ENCODE assay signal across 2 cellular contexts in the genomic region with DNA sequence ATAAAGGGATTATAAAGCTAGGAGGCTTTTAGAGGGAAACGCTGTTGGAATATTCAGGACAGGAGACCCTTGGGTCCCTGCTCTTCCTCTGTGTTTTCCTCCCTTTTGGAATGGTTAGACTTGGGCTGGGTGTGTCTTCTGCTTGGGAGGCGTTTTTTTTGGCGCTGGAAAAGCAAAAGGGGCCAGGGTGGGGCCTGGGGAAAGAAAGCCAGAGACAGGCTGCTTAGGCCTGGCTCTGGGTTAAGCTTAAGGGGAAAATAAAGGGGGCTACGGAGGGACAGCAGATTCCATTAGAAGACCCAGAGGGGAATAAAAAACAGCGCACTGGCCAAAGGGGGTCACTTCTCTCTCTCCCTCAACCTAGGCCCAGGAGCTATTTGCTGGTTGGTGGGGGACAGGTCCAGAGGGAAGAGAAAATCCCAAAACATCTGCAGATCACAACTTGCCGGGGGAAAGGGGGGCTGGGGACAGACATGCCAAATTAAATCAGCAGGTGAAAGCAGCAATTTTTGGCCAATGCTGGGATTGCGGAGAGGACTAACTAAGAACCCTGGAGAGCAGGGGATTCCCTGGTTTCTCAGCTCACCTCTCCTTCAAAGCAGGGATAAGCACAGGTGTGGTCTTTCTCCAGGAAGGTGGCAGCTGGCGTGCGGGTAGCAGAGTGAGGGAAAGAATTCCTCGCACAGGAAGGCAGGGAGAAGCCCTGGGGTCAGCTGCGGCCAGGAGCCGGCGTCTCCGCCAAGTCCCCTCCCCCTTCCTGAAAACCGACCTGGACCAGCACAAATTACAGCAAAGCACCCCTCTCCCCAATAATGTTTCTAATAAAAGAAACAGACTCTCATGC.
TF ChIP-seq lines count a peak whose summit lies in the region.

No MANE protein-coding gene starts in this region.

TF ChIP-seq in A549, 52 proteins besides CTCF, POLR2A, EP300 and RAD21 (continued from another document):
- TF ChIP-seq, protein P1, sequence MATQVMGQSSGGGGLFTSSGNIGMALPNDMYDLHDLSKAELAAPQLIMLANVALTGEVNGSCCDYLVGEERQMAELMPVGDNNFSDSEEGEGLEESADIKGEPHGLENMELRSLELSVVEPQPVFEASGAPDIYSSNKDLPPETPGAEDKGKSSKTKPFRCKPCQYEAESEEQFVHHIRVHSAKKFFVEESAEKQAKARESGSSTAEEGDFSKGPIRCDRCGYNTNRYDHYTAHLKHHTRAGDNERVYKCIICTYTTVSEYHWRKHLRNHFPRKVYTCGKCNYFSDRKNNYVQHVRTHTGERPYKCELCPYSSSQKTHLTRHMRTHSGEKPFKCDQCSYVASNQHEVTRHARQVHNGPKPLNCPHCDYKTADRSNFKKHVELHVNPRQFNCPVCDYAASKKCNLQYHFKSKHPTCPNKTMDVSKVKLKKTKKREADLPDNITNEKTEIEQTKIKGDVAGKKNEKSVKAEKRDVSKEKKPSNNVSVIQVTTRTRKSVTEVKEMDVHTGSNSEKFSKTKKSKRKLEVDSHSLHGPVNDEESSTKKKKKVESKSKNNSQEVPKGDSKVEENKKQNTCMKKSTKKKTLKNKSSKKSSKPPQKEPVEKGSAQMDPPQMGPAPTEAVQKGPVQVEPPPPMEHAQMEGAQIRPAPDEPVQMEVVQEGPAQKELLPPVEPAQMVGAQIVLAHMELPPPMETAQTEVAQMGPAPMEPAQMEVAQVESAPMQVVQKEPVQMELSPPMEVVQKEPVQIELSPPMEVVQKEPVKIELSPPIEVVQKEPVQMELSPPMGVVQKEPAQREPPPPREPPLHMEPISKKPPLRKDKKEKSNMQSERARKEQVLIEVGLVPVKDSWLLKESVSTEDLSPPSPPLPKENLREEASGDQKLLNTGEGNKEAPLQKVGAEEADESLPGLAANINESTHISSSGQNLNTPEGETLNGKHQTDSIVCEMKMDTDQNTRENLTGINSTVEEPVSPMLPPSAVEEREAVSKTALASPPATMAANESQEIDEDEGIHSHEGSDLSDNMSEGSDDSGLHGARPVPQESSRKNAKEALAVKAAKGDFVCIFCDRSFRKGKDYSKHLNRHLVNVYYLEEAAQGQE (IDR thresholded peaks at IDR 0.05), result no peak
- TF ChIP-seq RARB (CRISPR knock-in tag; IDR thresholded peaks at IDR 0.05), result no peak
- TF ChIP-seq PHF8 (IDR thresholded peaks at IDR 0.05; ENCODE audit: borderline replicate concordance, low read depth), result no peak
- TF ChIP-seq RNF2 (IDR thresholded peaks at IDR 0.05; ENCODE audit: borderline replicate concordance, low read depth), result no peak
- TF ChIP-seq, protein P2, sequence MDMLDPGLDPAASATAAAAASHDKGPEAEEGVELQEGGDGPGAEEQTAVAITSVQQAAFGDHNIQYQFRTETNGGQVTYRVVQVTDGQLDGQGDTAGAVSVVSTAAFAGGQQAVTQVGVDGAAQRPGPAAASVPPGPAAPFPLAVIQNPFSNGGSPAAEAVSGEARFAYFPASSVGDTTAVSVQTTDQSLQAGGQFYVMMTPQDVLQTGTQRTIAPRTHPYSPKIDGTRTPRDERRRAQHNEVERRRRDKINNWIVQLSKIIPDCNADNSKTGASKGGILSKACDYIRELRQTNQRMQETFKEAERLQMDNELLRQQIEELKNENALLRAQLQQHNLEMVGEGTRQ (IDR thresholded peaks at IDR 0.05), result no peak
- TF ChIP-seq ZNF302 (CRISPR knock-in tag; IDR thresholded peaks at IDR 0.05), result no peak
- no peak for TF ChIP-seq FOSB (CRISPR knock-in tag; IDR thresholded peaks at IDR 0.05)
- TF ChIP-seq, protein P3, sequence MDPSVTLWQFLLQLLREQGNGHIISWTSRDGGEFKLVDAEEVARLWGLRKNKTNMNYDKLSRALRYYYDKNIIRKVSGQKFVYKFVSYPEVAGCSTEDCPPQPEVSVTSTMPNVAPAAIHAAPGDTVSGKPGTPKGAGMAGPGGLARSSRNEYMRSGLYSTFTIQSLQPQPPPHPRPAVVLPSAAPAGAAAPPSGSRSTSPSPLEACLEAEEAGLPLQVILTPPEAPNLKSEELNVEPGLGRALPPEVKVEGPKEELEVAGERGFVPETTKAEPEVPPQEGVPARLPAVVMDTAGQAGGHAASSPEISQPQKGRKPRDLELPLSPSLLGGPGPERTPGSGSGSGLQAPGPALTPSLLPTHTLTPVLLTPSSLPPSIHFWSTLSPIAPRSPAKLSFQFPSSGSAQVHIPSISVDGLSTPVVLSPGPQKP (IDR thresholded peaks at IDR 0.05; ENCODE audit: low read depth, low read length), result no peak
- no peak for TF ChIP-seq HOXB13 (CRISPR knock-in tag; IDR thresholded peaks at IDR 0.05; ENCODE audit: low read depth)

TF ChIP-seq in HEK293, 187 proteins besides CTCF, POLR2A, EP300 and RAD21 (continued from another document and continues in another):
- TF ChIP-seq, protein P4, sequence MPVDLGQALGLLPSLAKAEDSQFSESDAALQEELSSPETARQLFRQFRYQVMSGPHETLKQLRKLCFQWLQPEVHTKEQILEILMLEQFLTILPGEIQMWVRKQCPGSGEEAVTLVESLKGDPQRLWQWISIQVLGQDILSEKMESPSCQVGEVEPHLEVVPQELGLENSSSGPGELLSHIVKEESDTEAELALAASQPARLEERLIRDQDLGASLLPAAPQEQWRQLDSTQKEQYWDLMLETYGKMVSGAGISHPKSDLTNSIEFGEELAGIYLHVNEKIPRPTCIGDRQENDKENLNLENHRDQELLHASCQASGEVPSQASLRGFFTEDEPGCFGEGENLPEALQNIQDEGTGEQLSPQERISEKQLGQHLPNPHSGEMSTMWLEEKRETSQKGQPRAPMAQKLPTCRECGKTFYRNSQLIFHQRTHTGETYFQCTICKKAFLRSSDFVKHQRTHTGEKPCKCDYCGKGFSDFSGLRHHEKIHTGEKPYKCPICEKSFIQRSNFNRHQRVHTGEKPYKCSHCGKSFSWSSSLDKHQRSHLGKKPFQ (tag by site-specific recombination; IDR thresholded peaks at IDR 0.05), result no peak
- TF ChIP-seq ZNF837 (tag by site-specific recombination; IDR thresholded peaks at IDR 0.05) (no peak), GLIS1 (tag by site-specific recombination; IDR thresholded peaks at IDR 0.05) (peak; percentile 7; the same call in 1 of the 2 replicates), ZBTB21 (tag by site-specific recombination; IDR thresholded peaks at IDR 0.05) (no peak), TCF7L2 (IDR thresholded peaks at IDR 0.05; ENCODE audit: borderline replicate concordance, low read depth, low read length) (no peak), ZNF10 (tag by site-specific recombination; IDR thresholded peaks at IDR 0.05) (peak; percentile 52; the same call in 1 of the 2 replicates), IKZF3 (tag by site-specific recombination; IDR thresholded peaks at IDR 0.05) (peak; percentile 41; the same call in 1 of the 2 replicates), ZNF621 (tag by site-specific recombination; IDR thresholded peaks at IDR 0.05) (no peak), ZBTB7A (tag by site-specific recombination; IDR thresholded peaks at IDR 0.05; ENCODE audit: low read depth) (no peak), ZNF394 (tag by site-specific recombination; IDR thresholded peaks at IDR 0.05; ENCODE audit: borderline replicate concordance) (0 out of 2 replicates have a peak, but pooled peaks have one; percentile 27), ZBTB1 (tag by site-specific recombination; IDR thresholded peaks at IDR 0.05) (no peak), ZNF510 (tag by site-specific recombination; IDR thresholded peaks at IDR 0.05; ENCODE audit: insufficient replicate concordance) (no peak), KLF1 (tag by site-specific recombination; IDR thresholded peaks at IDR 0.05) (no peak), ZNF19 (tag by site-specific recombination; IDR thresholded peaks at IDR 0.05; ENCODE audit: low read depth) (no peak), RBAK (tag by site-specific recombination; IDR thresholded peaks at IDR 0.05) (no peak), ZBTB20 (tag by site-specific recombination; IDR thresholded peaks at IDR 0.05) (no peak), ZNF341 (tag by site-specific recombination; IDR thresholded peaks at IDR 0.05; ENCODE audit: low read depth) (no peak; the same call in 1 of the 2 replicates), GLIS2 (tag by site-specific recombination; IDR thresholded peaks at IDR 0.05) (no peak), ZBTB48 (tag by site-specific recombination; IDR thresholded peaks at IDR 0.05) (no peak), KLF16 (tag by site-specific recombination; IDR thresholded peaks at IDR 0.05) (no peak), ZNF747 (tag by site-specific recombination; IDR thresholded peaks at IDR 0.05) (no peak), ZFHX2 (tag by site-specific recombination; conservative IDR thresholded peaks at IDR 0.05) (no peak), ZNF311 (tag by site-specific recombination; IDR thresholded peaks at IDR 0.05; ENCODE audit: borderline replicate concordance) (no peak), MEIS1 (CRISPR knock-in tag; IDR thresholded peaks at IDR 0.05; ENCODE audit: borderline replicate concordance) (no peak)
- TF ChIP-seq, protein P5, sequence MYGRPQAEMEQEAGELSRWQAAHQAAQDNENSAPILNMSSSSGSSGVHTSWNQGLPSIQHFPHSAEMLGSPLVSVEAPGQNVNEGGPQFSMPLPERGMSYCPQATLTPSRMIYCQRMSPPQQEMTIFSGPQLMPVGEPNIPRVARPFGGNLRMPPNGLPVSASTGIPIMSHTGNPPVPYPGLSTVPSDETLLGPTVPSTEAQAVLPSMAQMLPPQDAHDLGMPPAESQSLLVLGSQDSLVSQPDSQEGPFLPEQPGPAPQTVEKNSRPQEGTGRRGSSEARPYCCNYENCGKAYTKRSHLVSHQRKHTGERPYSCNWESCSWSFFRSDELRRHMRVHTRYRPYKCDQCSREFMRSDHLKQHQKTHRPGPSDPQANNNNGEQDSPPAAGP (tag by site-specific recombination; IDR thresholded peaks at IDR 0.05), result no peak
- TF ChIP-seq, protein P6, sequence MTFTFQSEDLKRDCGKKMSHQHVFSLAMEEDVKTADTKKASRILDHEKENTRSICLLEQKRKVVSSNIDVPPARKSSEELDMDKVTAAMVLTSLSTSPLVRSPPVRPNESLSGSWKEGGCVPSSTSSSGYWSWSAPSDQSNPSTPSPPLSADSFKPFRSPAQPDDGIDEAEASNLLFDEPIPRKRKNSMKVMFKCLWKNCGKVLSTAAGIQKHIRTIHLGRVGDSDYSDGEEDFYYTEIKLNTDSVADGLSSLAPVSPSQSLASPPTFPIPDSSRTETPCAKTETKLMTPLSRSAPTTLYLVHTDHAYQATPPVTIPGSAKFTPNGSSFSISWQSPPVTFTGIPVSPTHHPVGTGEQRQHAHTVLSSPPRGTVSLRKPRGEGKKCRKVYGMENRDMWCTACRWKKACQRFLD (tag by site-specific recombination; IDR thresholded peaks at IDR 0.05), result no peak
- TF ChIP-seq, protein P7, sequence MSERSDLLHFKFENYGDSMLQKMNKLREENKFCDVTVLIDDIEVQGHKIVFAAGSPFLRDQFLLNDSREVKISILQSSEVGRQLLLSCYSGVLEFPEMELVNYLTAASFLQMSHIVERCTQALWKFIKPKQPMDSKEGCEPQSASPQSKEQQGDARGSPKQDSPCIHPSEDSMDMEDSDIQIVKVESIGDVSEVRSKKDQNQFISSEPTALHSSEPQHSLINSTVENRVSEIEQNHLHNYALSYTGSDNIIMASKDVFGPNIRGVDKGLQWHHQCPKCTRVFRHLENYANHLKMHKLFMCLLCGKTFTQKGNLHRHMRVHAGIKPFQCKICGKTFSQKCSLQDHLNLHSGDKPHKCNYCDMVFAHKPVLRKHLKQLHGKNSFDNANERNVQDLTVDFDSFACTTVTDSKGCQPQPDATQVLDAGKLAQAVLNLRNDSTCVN (tag by site-specific recombination; optimal IDR thresholded peaks at IDR 0.05), result no peak
- TF ChIP-seq, protein P8, sequence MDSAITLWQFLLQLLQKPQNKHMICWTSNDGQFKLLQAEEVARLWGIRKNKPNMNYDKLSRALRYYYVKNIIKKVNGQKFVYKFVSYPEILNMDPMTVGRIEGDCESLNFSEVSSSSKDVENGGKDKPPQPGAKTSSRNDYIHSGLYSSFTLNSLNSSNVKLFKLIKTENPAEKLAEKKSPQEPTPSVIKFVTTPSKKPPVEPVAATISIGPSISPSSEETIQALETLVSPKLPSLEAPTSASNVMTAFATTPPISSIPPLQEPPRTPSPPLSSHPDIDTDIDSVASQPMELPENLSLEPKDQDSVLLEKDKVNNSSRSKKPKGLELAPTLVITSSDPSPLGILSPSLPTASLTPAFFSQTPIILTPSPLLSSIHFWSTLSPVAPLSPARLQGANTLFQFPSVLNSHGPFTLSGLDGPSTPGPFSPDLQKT (IDR thresholded peaks at IDR 0.05; ENCODE audit: borderline replicate concordance, low read depth, low read length), result no peak
- TF ChIP-seq, protein P9, sequence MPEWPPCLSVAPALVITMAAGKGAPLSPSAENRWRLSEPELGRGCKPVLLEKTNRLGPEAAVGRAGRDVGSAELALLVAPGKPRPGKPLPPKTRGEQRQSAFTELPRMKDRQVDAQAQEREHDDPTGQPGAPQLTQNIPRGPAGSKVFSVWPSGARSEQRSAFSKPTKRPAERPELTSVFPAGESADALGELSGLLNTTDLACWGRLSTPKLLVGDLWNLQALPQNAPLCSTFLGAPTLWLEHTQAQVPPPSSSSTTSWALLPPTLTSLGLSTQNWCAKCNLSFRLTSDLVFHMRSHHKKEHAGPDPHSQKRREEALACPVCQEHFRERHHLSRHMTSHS (tag by site-specific recombination; IDR thresholded peaks at IDR 0.05), result no peak
- TF ChIP-seq, protein P10, sequence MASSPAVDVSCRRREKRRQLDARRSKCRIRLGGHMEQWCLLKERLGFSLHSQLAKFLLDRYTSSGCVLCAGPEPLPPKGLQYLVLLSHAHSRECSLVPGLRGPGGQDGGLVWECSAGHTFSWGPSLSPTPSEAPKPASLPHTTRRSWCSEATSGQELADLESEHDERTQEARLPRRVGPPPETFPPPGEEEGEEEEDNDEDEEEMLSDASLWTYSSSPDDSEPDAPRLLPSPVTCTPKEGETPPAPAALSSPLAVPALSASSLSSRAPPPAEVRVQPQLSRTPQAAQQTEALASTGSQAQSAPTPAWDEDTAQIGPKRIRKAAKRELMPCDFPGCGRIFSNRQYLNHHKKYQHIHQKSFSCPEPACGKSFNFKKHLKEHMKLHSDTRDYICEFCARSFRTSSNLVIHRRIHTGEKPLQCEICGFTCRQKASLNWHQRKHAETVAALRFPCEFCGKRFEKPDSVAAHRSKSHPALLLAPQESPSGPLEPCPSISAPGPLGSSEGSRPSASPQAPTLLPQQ (tag by site-specific recombination; IDR thresholded peaks at IDR 0.05), result no peak
- TF ChIP-seq, protein P1 (tag by site-specific recombination; IDR thresholded peaks at IDR 0.05), result 0 out of 2 replicates have a peak, but pooled peaks have one; percentile 16
